26 cellular contexts compared by ENCODE assay signal in genomic region chr11:15858881-15859280, GRCh38.
"Had no signal": no experiment of that assay in that cellular context is flagged by ENCODE, and none has a peak within 500 bp of the region (broad histone marks: within the 10 kb centered on the region; RNA-seq: fewer than 3 reads in every experiment).

No MANE protein-coding gene starts in this region.

- H3K4me3 ChIP-seq: hepatocyte, left ventricle myocardium inferior, lung, mucosa of descending colon, pancreas, prostate gland, sigmoid colon, spleen, stomach, testis, thyroid gland, upper lobe of right lung had no signal

- H3K27ac Mint-ChIP-seq: naive thymus-derived CD4-positive, alpha-beta T cell; natural killer cell treated with Interleukin-12 subunit alpha and Interleukin-12 subunit beta and Interleukin-15 and Interleukin-18, amount 100 ng/mL, for 72 hours; stimulated activated naive B cell treated with anti-CD40 and anti-IgM and Interleukin-4, amounts not matched to agents 10 μg/mL and 1 μg/mL and 100 μg/mL, for 72 hours had no signal

- DNase-seq: islet precursor cell; left ventricle myocardium inferior; midbrain; mucosa of descending colon; naive thymus-derived CD4-positive, alpha-beta T cell; nucleus accumbens; pancreas; posterior cingulate gyrus; retina; right cardiac atrium; sigmoid colon; small intestine; spleen; stimulated activated CD4-positive, alpha-beta T cell treated with anti-CD3 and anti-CD28 coated beads, Interleukin-4, amount 100 ng/mL, for 24 hours; stimulated activated CD8-positive, alpha-beta memory T cell treated with anti-CD3 and anti-CD28 coated beads, Interleukin-4, amount 100 ng/mL, for 48 hours; stimulated activated naive B cell treated with anti-CD40 and anti-IgM and Interleukin-4, amounts not matched to agents 10 μg/mL and 1 μg/mL and 100 μg/mL, for 72 hours; stimulated activated naive CD8-positive, alpha-beta T cell treated with anti-CD3 and anti-CD28 coated beads, Interleukin-15, Interleukin-2, amounts not matched to agents 100 U/mL and 50 U/mL, for 24 hours; stomach; testis; thyroid gland; trophoblast cell; upper lobe of right lung had no signal

- H3K27me3 ChIP-seq: hepatocyte, pancreas, spleen, stomach, testis, thyroid gland, upper lobe of right lung had no signal

- H3K9me3 ChIP-seq: left ventricle myocardium inferior, mucosa of descending colon, pancreas, prostate gland, sigmoid colon, spleen, stomach, testis, thyroid gland, upper lobe of right lung had no signal

- H3K27ac ChIP-seq: hepatocyte, left ventricle myocardium inferior, pancreas, prostate gland, sigmoid colon, spleen, stomach, testis, thyroid gland, upper lobe of right lung had no signal

- H3K4me3 Mint-ChIP-seq: naive thymus-derived CD4-positive, alpha-beta T cell; natural killer cell treated with Interleukin-12 subunit alpha and Interleukin-12 subunit beta and Interleukin-15 and Interleukin-18, amount 100 ng/mL, for 72 hours; stimulated activated naive B cell treated with anti-CD40 and anti-IgM and Interleukin-4, amounts not matched to agents 10 μg/mL and 1 μg/mL and 100 μg/mL, for 72 hours had no signal

- H3K4me1 ChIP-seq: pancreas, prostate gland, sigmoid colon, spleen, stomach, testis, thyroid gland, upper lobe of right lung had no signal

- ATAC-seq: mucosa of descending colon; naive thymus-derived CD4-positive, alpha-beta T cell; natural killer cell treated with Interleukin-12 subunit alpha and Interleukin-12 subunit beta and Interleukin-15 and Interleukin-18, amount 100 ng/mL, for 72 hours; pancreas; right cardiac atrium; stimulated activated naive B cell treated with anti-CD40 and anti-IgM and Interleukin-4, amounts not matched to agents 10 μg/mL and 1 μg/mL and 100 μg/mL, for 72 hours; stimulated activated naive CD8-positive, alpha-beta T cell treated with anti-CD3 and anti-CD28 coated beads, Interleukin-15, Interleukin-2, amounts not matched to agents 100 U/mL and 50 U/mL, for 24 hours; upper lobe of right lung had no signal

- H3K4me1 Mint-ChIP-seq: naive thymus-derived CD4-positive, alpha-beta T cell; stimulated activated naive B cell treated with anti-CD40 and anti-IgM and Interleukin-4, amounts not matched to agents 10 μg/mL and 1 μg/mL and 100 μg/mL, for 72 hours had no signal

- H3K36me3 Mint-ChIP-seq: naive thymus-derived CD4-positive, alpha-beta T cell; natural killer cell treated with Interleukin-12 subunit alpha and Interleukin-12 subunit beta and Interleukin-15 and Interleukin-18, amount 100 ng/mL, for 72 hours; stimulated activated naive B cell treated with anti-CD40 and anti-IgM and Interleukin-4, amounts not matched to agents 10 μg/mL and 1 μg/mL and 100 μg/mL, for 72 hours had no signal

- H3K36me3 ChIP-seq: left ventricle myocardium inferior, pancreas, prostate gland, sigmoid colon, spleen, stomach, thyroid gland, upper lobe of right lung had no signal
